Comparison of ENCODE assay signal across 8 cellular contexts in the genomic region with DNA sequence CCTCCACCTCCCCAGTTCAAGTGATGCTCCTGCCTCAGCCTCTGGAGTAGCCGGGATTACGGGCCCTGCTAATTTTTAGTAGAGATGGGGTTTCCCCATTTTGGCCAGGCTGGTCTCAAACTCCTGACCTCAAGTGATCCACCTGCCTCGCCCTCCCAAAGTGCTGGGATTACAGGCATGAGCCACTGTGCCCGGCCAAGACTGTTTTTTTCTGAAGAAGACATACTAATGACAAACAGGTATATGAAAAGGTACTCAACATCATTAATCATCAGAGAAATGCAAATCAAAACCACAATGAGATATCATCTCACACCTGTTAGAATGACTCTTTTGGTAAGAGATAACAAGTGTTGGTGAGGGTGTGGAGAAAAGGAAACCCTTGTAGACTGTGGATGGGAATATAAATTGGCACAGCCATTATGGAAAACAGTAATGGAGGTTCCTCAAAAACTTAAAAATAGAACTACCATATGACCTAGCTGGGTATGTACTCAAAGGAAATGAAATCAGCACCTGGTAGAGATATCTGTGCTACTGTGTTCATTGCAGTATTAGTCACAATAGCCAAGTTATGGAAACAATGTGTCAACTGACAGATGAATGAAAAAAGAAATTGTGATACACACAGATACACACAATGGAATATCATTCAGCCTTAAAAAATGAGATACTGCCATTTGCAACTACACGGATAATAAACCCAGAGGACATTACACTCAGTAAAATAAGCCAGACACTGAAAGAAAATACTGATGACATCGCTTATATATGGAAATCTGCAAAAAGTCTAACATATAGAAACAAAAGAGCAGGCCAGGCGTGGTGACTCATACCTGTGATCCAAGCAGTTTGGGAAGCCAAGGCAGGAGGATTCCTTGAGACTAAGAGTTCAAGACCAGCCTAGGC. TPM values are rescaled to one million over a fixed set of nuclear protein-coding genes. Genes with fewer than 3 reads are reported as not detected.
DNase-seq lines count a peak whose midpoint lies in the region; ATAC-seq and TF ChIP-seq lines count a peak whose summit lies in the region.

No MANE protein-coding gene starts in this region.

- H3K4me3 ChIP-seq in Karpas-422 (ENCODE audit: low read length) (no peak overlapping the region), fibroblast of pulmonary artery (replicated peaks; ENCODE audit: low read depth, low read length) (no peak overlapping the region)

- TF ChIP-seq CTCF in fibroblast of pulmonary artery (IDR thresholded peaks at IDR 0.05; ENCODE audit: low read length, missing control alignments): no peak

- DNase-seq in Karpas-422 (no peak), fibroblast of pulmonary artery (ENCODE audit: low read depth) (peak; percentile 63), NCI-H2029 (lab: John Stamatoyannopoulos, UW) (no peak), left colon (no peak), mucosa of gallbladder (ENCODE audit: low spot score) (no peak), NCI-H1417 treated with DMSO at 0.1 percent for 48 hours (lab: John Stamatoyannopoulos, UW) (no peak)

- peak overlapping the region; percentile 42 for H3K4me2 ChIP-seq in Karpas-422 (ENCODE audit: low read depth, low read length, poor library complexity, severe bottlenecking)

- H3K9me2 ChIP-seq in Karpas-422 (replicated peaks; ENCODE audit: insufficient read depth, low read length): no peaks in the 10 kb centered on the region

- no peaks in the 10 kb centered on the region for H3K9me3 ChIP-seq in Karpas-422 (ENCODE audit: low read length)

- H3K36me3 ChIP-seq in Karpas-422 (ENCODE audit: insufficient read depth, low read length): peaks cover 15% of the 10 kb centered on the region

- intact Hi-C loops in left colon (cut with DNase I, micrococcal nuclease): no loop called here

- H3K9ac ChIP-seq in Karpas-422 (ENCODE audit: low read length): no peak overlapping the region

- peaks cover 58% of the 10 kb centered on the region for H3K4me1 ChIP-seq in Karpas-422 (ENCODE audit: low read length)

- H2AFZ ChIP-seq in Karpas-422 (ENCODE audit: low read length): no peak overlapping the region

- no peaks in the 10 kb centered on the region for H4K20me1 ChIP-seq in Karpas-422 (ENCODE audit: insufficient read depth, low read depth, low read length)

- peak overlapping the region; percentile 27; the same call in 1 of the 2 replicates for H3K27ac ChIP-seq in Karpas-422 (ENCODE audit: low read length)

- peak; percentile 62 for ATAC-seq in GM18517 (IDR thresholded peaks at IDR 0.05; ENCODE audit: unreplicated experiment)
- peak; percentile 71 for ATAC-seq in GM21529 (IDR thresholded peaks at IDR 0.05; ENCODE audit: unreplicated experiment)
- ATAC-seq in left colon: no peak

- no peaks in the 10 kb centered on the region for H3K27me3 ChIP-seq in Karpas-422 (ENCODE audit: low read length)

- H3K79me2 ChIP-seq in Karpas-422 (ENCODE audit: low read length): peaks cover 100% of the 10 kb centered on the region

RNA-seq across cellular contexts. Expression of a gene that starts 20.8 kb away (rescaled TPM):
- 34.6 and 91.7 TPM in 2 replicates for total RNA-seq in Karpas-422 (2014; rRNA removed; shearing (Covaris generic); ENCODE audit: low replicate concordance)
- total RNA-seq in left colon: 10 to 100 TPM; 30.0 to 31.2 TPM
- 42.1 TPM for total RNA-seq in mucosa of gallbladder
